8 cellular contexts compared by ENCODE assay signal in genomic region chr5:75509956-75510355, GRCh38. TPM values are rescaled to one million over a fixed set of nuclear protein-coding genes. Genes with fewer than 3 reads are reported as not detected.
A peak's percentile ranks its signal among the peaks of the same experiment; 100 is the strongest.
DNase-seq lines count a peak whose midpoint lies in the region; ATAC-seq, FAIRE-seq and TF ChIP-seq lines count a peak whose summit lies in the region.

No MANE protein-coding gene starts in this region.

- peaks cover 37% of the 10 kb centered on the region for H4K20me1 ChIP-seq in astrocyte (ENCODE audit: insufficient read depth, low read length)
- H4K20me1 ChIP-seq in HepG2 (ENCODE audit: insufficient read depth, low read length) = peaks cover 19% of the 10 kb centered on the region

- DNase-seq in Ammon's horn (ENCODE audit: low spot score) (peak; percentile 12), HT-29 (ENCODE audit: low spot score) (peak; percentile 14), astrocyte (ENCODE audit: low read depth) (peak; percentile 43), HepG2 (ENCODE audit: low spot score) (peak; percentile 12), thyroid gland (peak; percentile 40 to 49), NCI-H1092 treated with DMSO at 0.1 percent for 48 hours (lab: John Stamatoyannopoulos, UW) (no peak), NCI-H524 (lab: John Stamatoyannopoulos, UW) (no peak)
- no peak for DNase-seq in stimulated activated CD4-positive, alpha-beta T cell treated with anti-CD3 and anti-CD28 coated beads, Interleukin-4, amount 100 ng/mL, for 24 hours

- POLR2A ChIA-PET in HepG2 (lab: Yijun Ruan, JAX) = no interaction called here

- H3K9me3 Mint-ChIP-seq in astrocyte (ENCODE audit: unreplicated experiment) = no peaks in the 10 kb centered on the region

- FAIRE-seq in astrocyte (lab: Jason Lieb, UNC) = no peak
- no peak for FAIRE-seq in HepG2 (lab: Jason Lieb, UNC)

- peak overlapping the region; percentile 94 for H3K4me2 ChIP-seq in astrocyte (ENCODE audit: low read length)
- peak overlapping the region; percentile 75 for H3K4me2 ChIP-seq in HepG2 (ENCODE audit: low read depth, low read length)

- 0% methylated on average over 1 of the region's 1 CpG for WGBS in HepG2 (ENCODE audit: low lambda C conversion rate)
- 0% methylated on average over 1 of the region's 1 CpG for WGBS in thyroid gland, 2 donors

- H3K4me1 Mint-ChIP-seq in astrocyte (ENCODE audit: low read depth, unreplicated experiment) = peaks cover 23% of the 10 kb centered on the region

- H3K27me3 Mint-ChIP-seq in astrocyte (ENCODE audit: low read depth, unreplicated experiment) = no peaks in the 10 kb centered on the region

- H3K27me3 ChIP-seq in astrocyte (ENCODE audit: insufficient read depth, low read length) (no peaks in the 10 kb centered on the region), HepG2 (ENCODE audit: control insufficient read depth in 1 of 2, insufficient read depth in 2 of 2, low read length in 2 of 2) (no peaks in the 10 kb centered on the region; a peak in 1 of 5 replicates), thyroid gland (no peaks in the 10 kb centered on the region)

- no peak overlapping the region for H2AFZ ChIP-seq in astrocyte (ENCODE audit: low read depth, low read length)
- H2AFZ ChIP-seq in HepG2 (ENCODE audit: low read length) = no peak overlapping the region

- no peaks in the 10 kb centered on the region for H3K4me1 ChIP-seq in astrocyte (ENCODE audit: insufficient read depth, low read length)
- H3K4me1 ChIP-seq in HepG2 (ENCODE audit: insufficient read depth, low read length) = peaks cover 43% of the 10 kb centered on the region
- H3K4me1 ChIP-seq in thyroid gland = peaks cover 31 to 36% of the 10 kb centered on the region in 2 donors

- ATAC-seq in HepG2 = no peak

- no peaks in the 10 kb centered on the region for H3K36me3 Mint-ChIP-seq in astrocyte (ENCODE audit: low read depth, unreplicated experiment)

- no peak for TF ChIP-seq RAD21 in HepG2 (CRISPR knock-in tag; IDR thresholded peaks at IDR 0.05)

- intact Hi-C loops in HepG2 (cut with micrococcal nuclease; ENCODE audit: unreplicated experiment) (loop anchor here (10.0 kb wide), 1 partner anchor 175 kb away; no protein-coding TSS in a partner anchor), thyroid gland (cut with DNase I) (loop anchor here (5.0 kb wide), 1 partner anchor 273 kb away; the partner anchor contains the start of gene ANKRD31)

- H3K4me3 ChIP-seq in astrocyte (ENCODE audit: insufficient read depth, low read depth, low read length) = peak overlapping the region; percentile 91
- peak overlapping the region; percentile 88 to 96 (median 89); a peak in 5 of 6 replicates for H3K4me3 ChIP-seq in HepG2 (replicated peaks in 1 of 3; ENCODE audit: insufficient read depth in 1 of 3, low read depth in 2 of 3, low read length in 3 of 3)
- peak overlapping the region in 2 of 3 donors; percentile 76 to 88 for H3K4me3 ChIP-seq in thyroid gland (replicated peaks in 1 of 3)

- TF ChIP-seq POLR2A in HepG2 (IDR thresholded peaks at IDR 0.05; ENCODE audit: insufficient read depth in 1 of 2, low read depth in 2 of 2, low read length in 2 of 2) (no peak), thyroid gland (IDR thresholded peaks at IDR 0.05) (no peak)

- peaks cover 90% of the 10 kb centered on the region for H3K79me2 ChIP-seq in astrocyte (ENCODE audit: insufficient read depth, low read length)
- H3K79me2 ChIP-seq in HepG2 (ENCODE audit: insufficient read depth, low read length) = peaks cover 68% of the 10 kb centered on the region

- H3K9me3 ChIP-seq in astrocyte (ENCODE audit: insufficient read depth, low read depth, low read length) = no peaks in the 10 kb centered on the region
- H3K9me3 ChIP-seq in HepG2 (ENCODE audit: low read length) = no peaks in the 10 kb centered on the region
- H3K9me3 ChIP-seq in thyroid gland = no peaks in the 10 kb centered on the region

- H3K9ac ChIP-seq in astrocyte (ENCODE audit: low read length) (peak overlapping the region; percentile 86), HepG2 (ENCODE audit: insufficient read depth, low read depth, low read length) (peak overlapping the region; percentile 87; the same call in 1 of the 2 replicates)

- CTCF ChIA-PET in HepG2 (lab: Yijun Ruan, JAX; ENCODE audit: low intra/inter-chr PET ratio, low total read pairs) = no interaction called here

- H3K4me3 Mint-ChIP-seq in astrocyte (ENCODE audit: unreplicated experiment) = peak overlapping the region; percentile 97

- TF ChIP-seq EP300 in HepG2 (IDR thresholded peaks at IDR 0.05; ENCODE audit: low read depth in 2 of 2, low read length in 2 of 2) (no peak), HepG2 (CRISPR knock-in tag; IDR thresholded peaks at IDR 0.05; ENCODE audit: borderline replicate concordance) (no peak)

- peak overlapping the region; percentile 72 for H3K27ac Mint-ChIP-seq in astrocyte (ENCODE audit: unreplicated experiment)

- BruUV-seq in HepG2 (replicated peaks; lab: Mats Ljungman, UMichigan) = no TSS peak

- in situ Hi-C loops in HepG2 (cut with HindIII; ENCODE audit: extremely low pct_ligation_motif_present, low pct_unique_long_range_greater_than_20kb) = loop anchor here (25.0 kb wide), 1 partner anchor 823 kb away; the partner anchor contains the start of gene HEXB

- H3K27ac ChIP-seq in astrocyte (ENCODE audit: low read depth, low read length) = no peak overlapping the region
- H3K27ac ChIP-seq in HepG2 (ENCODE audit: extremely low read length, insufficient read depth, low read length) = no peak overlapping the region
- H3K27ac ChIP-seq in thyroid gland = peak overlapping the region in 2 of 3 donors; percentile 72 to 96

- TF ChIP-seq CTCF in astrocyte (IDR thresholded peaks at IDR 0.05; ENCODE audit: insufficient read depth, low read depth, low read length) = no peak
- no peak for TF ChIP-seq CTCF in HepG2 (CRISPR knock-in tag; IDR thresholded peaks at IDR 0.05)
- no peak for TF ChIP-seq CTCF in thyroid gland (IDR thresholded peaks at IDR 0.05)

- H3K36me3 ChIP-seq in astrocyte (ENCODE audit: insufficient read depth, low read length) = no peaks in the 10 kb centered on the region
- H3K36me3 ChIP-seq in HepG2 (replicated peaks in 1 of 2; ENCODE audit: control insufficient read depth in 1 of 2, insufficient read depth in 2 of 2, low read length in 2 of 2) = no peaks in the 10 kb centered on the region
- peaks cover 0 to 1% of the 10 kb centered on the region in 2 donors for H3K36me3 ChIP-seq in thyroid gland

RNA-seq across cellular contexts. Expression of gene CERT1, which starts 1.5 kb away (rescaled TPM):
- total RNA-seq in HT-29 (2014; rRNA removed; shearing (Covaris generic)) = 4.9 and 6.8 TPM in 2 replicates
- total RNA-seq in astrocyte = 29.5 and 29.6 TPM in 2 replicates
- total RNA-seq in HepG2 (2016; rRNA removed; fragmentation: Illumina TruSeq; extraction: Trizol) = 12.7 and 23.6 TPM in 2 replicates
- total RNA-seq in HepG2 (2016; cell fraction: cytosol; rRNA removed; fragmentation: Illumina TruSeq; extraction: Trizol; ENCODE audit: low read depth) = 6.2 and 10.7 TPM in 2 replicates
- total RNA-seq in HepG2 (2016; cell fraction: insoluble cytoplasmic fraction; rRNA removed; fragmentation: Illumina TruSeq; extraction: Trizol) = 12.7 and 24.8 TPM in 2 replicates
- 6.2 and 7.1 TPM in 2 replicates for total RNA-seq in HepG2 (2016; cell fraction: membrane; rRNA removed; fragmentation: Illumina TruSeq; extraction: Trizol)
- total RNA-seq in HepG2 (2016; cell fraction: nucleus; rRNA removed; fragmentation: Illumina TruSeq; extraction: Trizol) = 17.7 and 20.0 TPM in 2 replicates
- polyA plus RNA-seq in HepG2 (2011; rRNA removed) = 8.2 and 8.6 TPM in 2 replicates
- polyA plus RNA-seq in HepG2 (2011; cell fraction: cytosol; rRNA removed) = 3.4 and 4.2 TPM in 2 replicates
- 9.5 and 10.2 TPM in 2 replicates for polyA plus RNA-seq in HepG2 (2011; cell fraction: nucleus; rRNA removed)
- polyA plus RNA-seq in HepG2 (2012) = 15.3 and 20.7 TPM in 2 replicates
- polyA plus RNA-seq in HepG2 (2016; cell fraction: cytosol; fragmentation: Illumina TruSeq; extraction: Trizol; ENCODE audit: low read depth) = 0.44 and 0.67 TPM in 2 replicates
- 19.8 and 21.8 TPM in 2 replicates for polyA plus RNA-seq in HepG2 (2016; cell fraction: insoluble cytoplasmic fraction; fragmentation: Illumina TruSeq; extraction: Trizol; ENCODE audit: low read depth)
- 2.1 and 2.8 TPM in 2 replicates for polyA plus RNA-seq in HepG2 (2016; cell fraction: membrane; fragmentation: Illumina TruSeq; extraction: Trizol; ENCODE audit: low read depth)
- polyA plus RNA-seq in HepG2 (2016; cell fraction: nucleus; fragmentation: Illumina TruSeq; extraction: Trizol; ENCODE audit: insufficient read depth, low read depth) = 17.9 and 18.3 TPM in 2 replicates
- polyA minus RNA-seq in HepG2 (2011; rRNA and poly(A)+ RNA removed; ENCODE audit: low replicate concordance) = 11.3 and 12.2 TPM in 2 replicates
- 14.3 and 17.3 TPM in 2 replicates for polyA minus RNA-seq in HepG2 (2011; cell fraction: cytosol; rRNA and poly(A)+ RNA removed)
- 46.6 and 47.9 TPM in 2 replicates for polyA minus RNA-seq in HepG2 (2011; cell fraction: nucleus; rRNA and poly(A)+ RNA removed)
- 10 to 100 TPM; 66.3 to 87.5 (median 78.0) TPM for total RNA-seq in thyroid gland

RNA-seq across cellular contexts. Expression of gene POLK, which starts 1.7 kb away (rescaled TPM):
- total RNA-seq in HT-29 (2014; rRNA removed; shearing (Covaris generic)) = 3.8 and 4.3 TPM in 2 replicates
- 27.5 and 27.6 TPM in 2 replicates for total RNA-seq in astrocyte
- 11.7 and 17.2 TPM in 2 replicates for total RNA-seq in HepG2 (2016; rRNA removed; fragmentation: Illumina TruSeq; extraction: Trizol)
- 1.6 and 2.7 TPM in 2 replicates for total RNA-seq in HepG2 (2016; cell fraction: cytosol; rRNA removed; fragmentation: Illumina TruSeq; extraction: Trizol; ENCODE audit: low read depth)
- total RNA-seq in HepG2 (2016; cell fraction: insoluble cytoplasmic fraction; rRNA removed; fragmentation: Illumina TruSeq; extraction: Trizol) = 11.7 and 17.1 TPM in 2 replicates
- 4.0 and 4.1 TPM in 2 replicates for total RNA-seq in HepG2 (2016; cell fraction: membrane; rRNA removed; fragmentation: Illumina TruSeq; extraction: Trizol)
- 16.5 and 20.9 TPM in 2 replicates for total RNA-seq in HepG2 (2016; cell fraction: nucleus; rRNA removed; fragmentation: Illumina TruSeq; extraction: Trizol)
- polyA plus RNA-seq in HepG2 (2011; rRNA removed) = 7.8 and 8.6 TPM in 2 replicates
- 2.6 and 3.4 TPM in 2 replicates for polyA plus RNA-seq in HepG2 (2011; cell fraction: cytosol; rRNA removed)
- polyA plus RNA-seq in HepG2 (2011; cell fraction: nucleus; rRNA removed) = 4.9 and 5.8 TPM in 2 replicates
- 5.9 and 6.9 TPM in 2 replicates for polyA plus RNA-seq in HepG2 (2012)
- polyA plus RNA-seq in HepG2 (2016; cell fraction: cytosol; fragmentation: Illumina TruSeq; extraction: Trizol; ENCODE audit: low read depth) = 0.16 TPM in 2 replicates
- polyA plus RNA-seq in HepG2 (2016; cell fraction: insoluble cytoplasmic fraction; fragmentation: Illumina TruSeq; extraction: Trizol; ENCODE audit: low read depth) = 6.5 and 6.8 TPM in 2 replicates
- polyA plus RNA-seq in HepG2 (2016; cell fraction: membrane; fragmentation: Illumina TruSeq; extraction: Trizol; ENCODE audit: low read depth) = 0.63 and 0.77 TPM in 2 replicates
- polyA plus RNA-seq in HepG2 (2016; cell fraction: nucleus; fragmentation: Illumina TruSeq; extraction: Trizol; ENCODE audit: insufficient read depth, low read depth) = 10.7 and 11.2 TPM in 2 replicates
- 3.7 and 13.3 TPM in 2 replicates for polyA minus RNA-seq in HepG2 (2011; rRNA and poly(A)+ RNA removed; ENCODE audit: low replicate concordance)
- 6.9 and 7.8 TPM in 2 replicates for polyA minus RNA-seq in HepG2 (2011; cell fraction: cytosol; rRNA and poly(A)+ RNA removed)
- polyA minus RNA-seq in HepG2 (2011; cell fraction: nucleus; rRNA and poly(A)+ RNA removed) = 28.2 and 32.2 TPM in 2 replicates
- 10 to 100 TPM; 49.8 to 74.5 (median 63.3) TPM for total RNA-seq in thyroid gland

Comparison
In these comparisons a context has a peak if more than half of its experiments do, and no peak if none do; other contexts are left out.
1. DNase-seq: peak in Ammon's horn (single experiment), HT-29 (single experiment), astrocyte (single experiment), HepG2 (single experiment) and thyroid gland (2 of 2); none in stimulated activated CD4-positive, alpha-beta T cell treated with anti-CD3 and anti-CD28 coated beads, Interleukin-4, amount 100 ng/mL, for 24 hours (single experiment), NCI-H1092 treated with DMSO at 0.1 percent for 48 hours (single experiment) and NCI-H524 (0 of 2).
2. H3K27ac ChIP-seq: peak in thyroid gland (2 of 3); none in astrocyte (single experiment) and HepG2 (single experiment).
3. Peak in every context shown above with its lines, with median percentiles within 50 percentile points of each other: H3K4me3 ChIP-seq.